In the genomic region with DNA sequence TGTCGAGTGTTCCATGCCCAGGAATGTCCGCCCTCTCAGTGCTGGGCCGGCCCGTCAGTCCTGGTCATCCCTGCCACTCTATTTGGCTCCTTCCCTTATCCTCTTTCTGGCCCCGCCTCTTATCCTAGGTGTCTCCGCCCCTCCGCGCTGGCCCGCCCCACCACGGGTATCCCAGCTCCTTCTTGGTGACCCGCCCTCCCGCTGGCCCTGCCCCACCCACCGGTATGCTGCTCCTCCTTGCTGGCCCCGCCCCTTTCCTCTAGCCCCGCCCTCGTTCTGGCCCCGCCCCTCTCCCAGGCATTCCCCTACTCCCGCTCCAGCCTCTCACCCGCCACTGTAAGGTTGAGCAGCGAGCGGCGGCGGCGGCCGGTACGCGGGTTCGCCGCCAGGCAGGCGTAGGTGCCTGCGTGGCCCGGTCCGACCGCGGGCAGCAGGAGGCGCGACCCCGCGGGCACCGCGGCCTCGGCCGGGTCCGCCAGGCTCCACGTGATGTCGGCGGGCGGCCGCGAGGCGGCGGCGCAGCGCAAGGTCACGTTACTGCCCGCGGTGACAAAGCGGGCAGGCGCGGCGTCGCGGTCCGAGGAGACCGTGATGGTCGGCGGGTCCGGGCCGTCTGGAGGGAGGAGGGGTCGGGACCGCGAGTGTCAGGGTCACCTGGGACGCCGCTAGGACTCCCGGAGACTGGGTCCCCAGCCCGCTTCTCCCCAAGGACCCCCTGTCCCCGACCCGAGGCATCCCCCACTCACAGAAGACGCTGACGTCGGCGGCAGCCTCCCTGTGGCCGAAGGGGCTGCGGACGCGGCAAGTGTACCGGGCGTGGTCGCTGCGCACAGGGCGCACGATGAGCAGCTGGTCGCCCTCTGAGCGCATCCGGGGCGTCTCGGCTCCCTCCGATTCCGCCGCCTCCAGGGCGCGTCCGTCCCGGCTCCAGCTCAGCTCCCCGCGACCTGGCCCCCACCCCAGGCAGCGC, we compare ENCODE assay signal across 8 cellular contexts. TPM values are rescaled to one million over a fixed set of nuclear protein-coding genes. Genes with fewer than 3 reads are reported as not detected.
DNase-seq lines count a peak whose midpoint lies in the region; ATAC-seq lines count a peak whose summit lies in the region.

No MANE protein-coding gene starts in this region.

- peak; percentile 8 for DNase-seq in NCI-H2107 treated with DMSO at 0.1 percent for 48 hours (lab: John Stamatoyannopoulos, UW; ENCODE audit: unreplicated experiment)
- DNase-seq in NCI-H2107 (lab: John Stamatoyannopoulos, UW) = no peak
- peak; percentile 89 to 94 for DNase-seq in NOMO-1 (lab: John Stamatoyannopoulos, UW; ENCODE audit: unreplicated experiment in 2 of 2)
- peak; percentile 86 to 97 (median 96) for DNase-seq in activated CD8-positive, alpha-beta memory T cell treated with anti-CD3 and anti-CD28 coated beads for 48 hours (ENCODE audit: low read depth in 2 of 3, low spot score in 2 of 3)
- DNase-seq in effector memory CD8-positive, alpha-beta T cell = peak; percentile 68 to 73 (median 69)
- DNase-seq in mesendoderm = peak; percentile 99
- peak; percentile 76 for DNase-seq in stimulated activated CD8-positive, alpha-beta memory T cell treated with anti-CD3 and anti-CD28 coated beads, Interleukin-12 subunit alpha, Interleukin-12 subunit beta, amount 100 ng/mL, for 1 hour (ENCODE audit: low read depth)

- H3K4me1 Mint-ChIP-seq in effector memory CD8-positive, alpha-beta T cell (ENCODE audit: low read depth in 2 of 2) = peaks cover 14 to 23% of the 10 kb centered on the region in 2 donors

- H3K27me3 ChIP-seq in mesendoderm (ENCODE audit: insufficient read depth, low read length, poor library complexity) = no peaks in the 10 kb centered on the region

- peak overlapping the region; percentile 79 to 95 for H3K4me3 Mint-ChIP-seq in effector memory CD8-positive, alpha-beta T cell

- H3K4me1 ChIP-seq in mesendoderm (ENCODE audit: control insufficient read depth, low read depth, low read length) = peaks cover 5% of the 10 kb centered on the region

- no peak overlapping the region for H4K8ac ChIP-seq in mesendoderm (ENCODE audit: low read depth, low read length)

- peak overlapping the region; percentile 93 for H3K56ac ChIP-seq in mesendoderm (ENCODE audit: low read length)

- H3K36me3 ChIP-seq in mesendoderm (ENCODE audit: control insufficient read depth, insufficient read depth, low read length) = no peaks in the 10 kb centered on the region

- peak overlapping the region; percentile 98 for H3K4me2 ChIP-seq in mesendoderm (ENCODE audit: low read length)

- H3K36me3 Mint-ChIP-seq in effector memory CD8-positive, alpha-beta T cell (ENCODE audit: insufficient read depth) = peaks cover 10% of the 10 kb centered on the region

- H2BK5ac ChIP-seq in mesendoderm (ENCODE audit: low read length) = no peak overlapping the region

- H3K23ac ChIP-seq in mesendoderm (ENCODE audit: low read length) = peak overlapping the region; percentile 24

- H3K79me1 ChIP-seq in mesendoderm (ENCODE audit: low read length) = no peaks in the 10 kb centered on the region

- peak overlapping the region; percentile 76 for H3K4me3 ChIP-seq in mesendoderm (ENCODE audit: low read length)

- H3K18ac ChIP-seq in mesendoderm (ENCODE audit: low read length) = peak overlapping the region; percentile 73

- H3K9ac ChIP-seq in mesendoderm (ENCODE audit: low read length) = peak overlapping the region; percentile 74

- H3K79me2 ChIP-seq in mesendoderm (ENCODE audit: control insufficient read depth, insufficient read depth, low read length) = no peaks in the 10 kb centered on the region

- no CpG with 5 or more reads among the region's 107 CpGs for WGBS in mesendoderm (ENCODE audit: extremely low coverage, insufficient coverage, low lambda C conversion rate)

- peak overlapping the region; percentile 63 to 85 for H3K27ac Mint-ChIP-seq in effector memory CD8-positive, alpha-beta T cell

- peak; percentile 39 for ATAC-seq in HG02973 (IDR thresholded peaks at IDR 0.05; ENCODE audit: unreplicated experiment)
- ATAC-seq in effector memory CD8-positive, alpha-beta T cell (replicated peaks) = peak; percentile 64

- no peak overlapping the region for H2BK120ac ChIP-seq in mesendoderm (ENCODE audit: low read depth, low read length)

- no peaks in the 10 kb centered on the region for H3K27me3 Mint-ChIP-seq in effector memory CD8-positive, alpha-beta T cell

- H4K5ac ChIP-seq in mesendoderm (ENCODE audit: low read length) = no peak overlapping the region

- no peak overlapping the region for H3K4ac ChIP-seq in mesendoderm (ENCODE audit: low read depth, low read length)

- no peak overlapping the region for H2AK5ac ChIP-seq in mesendoderm (ENCODE audit: low read length)

- no peak overlapping the region for H3K27ac ChIP-seq in mesendoderm (ENCODE audit: low read depth, low read length)

- no peak overlapping the region for H2BK15ac ChIP-seq in mesendoderm (replicated peaks; ENCODE audit: low read depth)

- H3K9me3 Mint-ChIP-seq in effector memory CD8-positive, alpha-beta T cell = no peaks in the 10 kb centered on the region

RNA-seq across cellular contexts. Expression of a gene that starts 2.0 kb away (rescaled TPM):
- polyA plus RNA-seq in mesendoderm (2013, experiment 1 of 2) = 6.8 TPM
- polyA plus RNA-seq in mesendoderm (2013, experiment 2 of 2) = 7.3 TPM

RNA-seq across cellular contexts. Expression of a gene that starts 26.2 kb away (rescaled TPM):
- 40.3 TPM for polyA plus RNA-seq in mesendoderm (2013, experiment 1 of 2)
- polyA plus RNA-seq in mesendoderm (2013, experiment 2 of 2) = 39.1 TPM

RNA-seq across cellular contexts. Expression of a gene that starts 28.5 kb away (rescaled TPM):
- 17.8 TPM for polyA plus RNA-seq in mesendoderm (2013, experiment 1 of 2)
- polyA plus RNA-seq in mesendoderm (2013, experiment 2 of 2) = 17.4 TPM

RNA-seq across cellular contexts. Expression of a gene that starts 28.8 kb away (rescaled TPM):
- 4.0 TPM for polyA plus RNA-seq in mesendoderm (2013, experiment 1 of 2)
- polyA plus RNA-seq in mesendoderm (2013, experiment 2 of 2) = 2.9 TPM

RNA-seq across cellular contexts. Expression of a gene that starts 32.5 kb away (rescaled TPM):
- polyA plus RNA-seq in mesendoderm (2013, experiment 1 of 2) = not detected
- polyA plus RNA-seq in mesendoderm (2013, experiment 2 of 2) = not detected
